7 cellular contexts compared by ENCODE assay signal in the genomic region with DNA sequence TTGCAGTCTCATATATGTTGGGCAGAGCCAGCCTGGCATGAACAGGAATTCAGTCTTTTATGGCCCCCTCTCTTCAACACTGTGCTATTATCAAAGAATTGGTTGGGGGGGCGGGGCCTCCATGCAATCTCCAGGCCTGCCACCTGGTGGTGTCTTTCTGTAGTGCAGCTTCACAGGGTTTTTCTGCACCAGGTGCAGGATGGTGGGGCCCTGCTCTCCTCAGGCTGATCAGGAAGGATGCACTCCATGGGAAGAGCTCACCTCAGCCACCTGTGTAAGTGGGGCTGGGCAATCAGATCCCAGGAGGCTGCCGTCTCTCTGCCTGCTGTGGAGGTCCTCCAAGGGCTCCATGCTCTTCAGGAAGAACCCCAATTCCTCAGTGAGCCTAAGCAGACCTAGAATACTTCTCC. TPM values are rescaled to one million over a fixed set of nuclear protein-coding genes. Genes with fewer than 3 reads are reported as not detected.
DNase-seq lines count a peak whose midpoint lies in the region; ATAC-seq and TF ChIP-seq lines count a peak whose summit lies in the region.

No MANE protein-coding gene starts in this region.

- H3K27ac ChIP-seq in adrenal gland (no peak overlapping the region), right cardiac atrium (ENCODE audit: low read length) (no peak overlapping the region), gastrocnemius medialis (peak overlapping the region in 1 of 4 donors; percentile 16)

- WGBS in adrenal gland, 4 donors, result 18 to 24% (median 21%) methylated on average over 1 to 2 of the region's 2 CpGs
- 39% methylated on average over 2 of the region's 2 CpGs for WGBS in right cardiac atrium

- H3K4me1 ChIP-seq in adrenal gland (replicated peaks in 1 of 2), result peaks cover 16 to 40% of the 10 kb centered on the region in 2 donors
- H3K4me1 ChIP-seq in right cardiac atrium (ENCODE audit: control insufficient read depth, insufficient read depth, low read length), result peaks cover 21% of the 10 kb centered on the region
- peaks cover 45 to 66% of the 10 kb centered on the region in 2 donors for H3K4me1 ChIP-seq in gastrocnemius medialis

- no peak overlapping the region for H3K4me3 ChIP-seq in adrenal gland
- H3K4me3 ChIP-seq in right cardiac atrium (ENCODE audit: low read length), result no peak overlapping the region
- H3K4me3 ChIP-seq in gastrocnemius medialis, result no peak overlapping the region

- in situ Hi-C loops in GM13976 (cut with MboI; ENCODE audit: low sequenced_read_pairs, unreplicated experiment) (no loop called here), gastrocnemius medialis (cut with MboI; ENCODE audit: low sequenced_read_pairs in 4 of 4) (no loop called here)

- H3K9me3 ChIP-seq in adrenal gland (replicated peaks in 1 of 3) (no peaks in the 10 kb centered on the region), right cardiac atrium (ENCODE audit: control insufficient read depth, low read length) (no peaks in the 10 kb centered on the region), gastrocnemius medialis (no peaks in the 10 kb centered on the region)

- TF ChIP-seq CTCF in GM13976 (IDR thresholded peaks at IDR 0.05; ENCODE audit: borderline replicate concordance, control extremely low read depth, extremely low read depth, insufficient read depth, missing control alignments) (peak; percentile 94), adrenal gland (IDR thresholded peaks at IDR 0.05) (peak; percentile 83 to 94 (median 92)), gastrocnemius medialis (IDR thresholded peaks at IDR 0.05 in 4 of 5, conservative IDR thresholded peaks at IDR 0.05 in 1 of 5) (peak; percentile 85 to 95 (median 93))

- intact Hi-C loops in adrenal gland (cut with DNase I), result loop anchor here in 1 of 2 donors (10.0 kb wide), 1 partner anchor 64 kb away; a partner anchor contains a TSS
- intact Hi-C loops in right cardiac atrium (cut with DNase I), result no loop called here
- intact Hi-C loops in gastrocnemius medialis (cut with DNase I; ENCODE audit: low total_unique reads), result loop anchor here (1.0 to 2.0 kb wide), 2 partner anchors 27 to 52 kb away; no protein-coding TSS in a partner anchor

- peak; percentile 18 to 22 for ATAC-seq in right cardiac atrium
- ATAC-seq in gastrocnemius medialis, result peak; percentile 13 to 32
- ATAC-seq in GM18520 (IDR thresholded peaks at IDR 0.05; ENCODE audit: unreplicated experiment), result no peak

- no peaks in the 10 kb centered on the region for H3K36me3 ChIP-seq in adrenal gland (replicated peaks in 1 of 2)
- H3K36me3 ChIP-seq in gastrocnemius medialis, result no peaks in the 10 kb centered on the region

- TF ChIP-seq POLR2A in adrenal gland (IDR thresholded peaks at IDR 0.05) (no peak), gastrocnemius medialis (IDR thresholded peaks at IDR 0.05) (no peak)

- peak; percentile 88 for DNase-seq in GM13976 (ENCODE audit: low spot score)
- DNase-seq in NCI-H146 treated with DMSO at 0.1 percent for 48 hours (lab: John Stamatoyannopoulos, UW; ENCODE audit: unreplicated experiment), result peak; percentile 19
- peak; percentile 59 to 81 (median 75) for DNase-seq in T-helper 2 cell
- DNase-seq in adrenal gland, result peak; percentile 62 to 92 (median 80)
- peak; percentile 68 to 90 (median 85) for DNase-seq in right cardiac atrium
- DNase-seq in gastrocnemius medialis, result peak; percentile 20 to 63

- H3K27me3 ChIP-seq in adrenal gland (no peaks in the 10 kb centered on the region), right cardiac atrium (ENCODE audit: control insufficient read depth, insufficient read depth) (no peaks in the 10 kb centered on the region), gastrocnemius medialis (no peaks in the 10 kb centered on the region)

RNA-seq across cellular contexts. Expression of a gene that starts 16.7 kb away (rescaled TPM):
- total RNA-seq in adrenal gland (10 to 100 TPM; 23.7 to 31.2 (median 26.8) TPM), right cardiac atrium (10 to 100 TPM; 66.7 to 85.0 (median 73.7) TPM), gastrocnemius medialis (100 to 1,000 TPM; 109 to 263 (median 211) TPM)
- polyA plus RNA-seq in adrenal gland (10 to 100 TPM in 2 of 3 donors, 1 to 10 TPM in 1; 9.8 to 20.4 (median 11.1) TPM), right cardiac atrium (54.8 TPM)

RNA-seq across cellular contexts. Expression of a gene that starts 28.6 kb away (rescaled TPM):
- total RNA-seq in adrenal gland, result 10 to 100 TPM; 13.2 to 42.1 (median 34.9) TPM
- 10 to 100 TPM; 33.5 to 48.7 (median 39.9) TPM for polyA plus RNA-seq in adrenal gland
- 10 to 100 TPM; 70.9 to 76.4 (median 73.5) TPM for total RNA-seq in right cardiac atrium
- 121 TPM for polyA plus RNA-seq in right cardiac atrium
- 100 to 1,000 TPM in 2 of 4 donors, 10 to 100 TPM in 2; 56.9 to 129 (median 103) TPM for total RNA-seq in gastrocnemius medialis

RNA-seq across cellular contexts. Expression of a gene that starts 45.6 kb away (rescaled TPM):
- total RNA-seq in adrenal gland (100 to 1,000 TPM in 3 of 8 donors, 10 to 100 TPM in 5; 17.6 to 185 (median 71.5) TPM), right cardiac atrium (10 to 100 TPM; 11.5 to 14.0 (median 13.1) TPM), gastrocnemius medialis (10 to 100 TPM; 10.0 to 19.9 (median 14.8) TPM)
- polyA plus RNA-seq in adrenal gland (100 to 1,000 TPM in 1 of 3 donors, 10 to 100 TPM in 1, not detected in 1; 59.5 to 105 TPM), right cardiac atrium (17.4 TPM)

Comparison
In these comparisons a context has a peak if more than half of its experiments do, and no peak if none do; other contexts are left out.
1. DNase-seq: peak in every context shown above with its lines; median percentile 88 in GM13976; 85 in right cardiac atrium; 80 in adrenal gland; 75 in T-helper 2 cell; 42 in gastrocnemius medialis; 19 in NCI-H146 treated with DMSO at 0.1 percent for 48 hours.